Comparison of ENCODE assay signal across 8 cellular contexts in the genomic region with DNA sequence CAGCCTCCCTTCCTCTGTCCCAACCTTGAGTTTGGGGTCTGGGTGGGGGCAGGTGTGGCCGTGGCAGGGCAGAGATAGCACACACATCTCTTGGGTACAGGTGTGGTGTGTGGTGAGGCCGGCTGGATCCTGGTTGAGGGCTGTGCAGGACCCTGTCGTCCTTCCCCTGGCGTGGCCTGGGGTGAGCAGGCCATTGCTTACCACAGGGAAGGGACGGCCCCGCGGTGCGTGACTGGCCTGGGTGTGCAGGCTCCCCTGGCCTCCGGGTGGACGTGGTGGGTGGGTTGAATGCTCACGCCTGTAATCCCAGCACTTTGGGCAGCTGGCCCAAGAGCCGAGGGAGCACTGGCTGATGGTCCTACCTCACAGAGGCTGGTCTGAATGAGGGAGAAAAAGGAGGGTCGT. TPM values are rescaled to one million over a fixed set of nuclear protein-coding genes. Genes with fewer than 3 reads are reported as not detected.
DNase-seq lines count a peak whose midpoint lies in the region; ATAC-seq, FAIRE-seq and TF ChIP-seq lines count a peak whose summit lies in the region.

No MANE protein-coding gene starts in this region.

- no peaks in the 10 kb centered on the region for H3K9me3 Mint-ChIP-seq in astrocyte (ENCODE audit: unreplicated experiment)

- H3K27me3 Mint-ChIP-seq in astrocyte (ENCODE audit: low read depth, unreplicated experiment) = no peaks in the 10 kb centered on the region

- H3K4me1 ChIP-seq in astrocyte (ENCODE audit: insufficient read depth, low read length) (peaks cover 18% of the 10 kb centered on the region), left lung (peaks cover 23 to 64% of the 10 kb centered on the region in 2 donors), suprapubic skin (peaks cover 45% of the 10 kb centered on the region), testis (peaks cover 24% of the 10 kb centered on the region)

- H3K4me3 Mint-ChIP-seq in astrocyte (ENCODE audit: unreplicated experiment) = peak overlapping the region; percentile 82

- H3K36me3 ChIP-seq in astrocyte (ENCODE audit: insufficient read depth, low read length) (no peaks in the 10 kb centered on the region), left lung (no peaks in the 10 kb centered on the region), suprapubic skin (no peaks in the 10 kb centered on the region), testis (ENCODE audit: low read depth, missing control alignments) (no peaks in the 10 kb centered on the region)

- H3K4me3 ChIP-seq in astrocyte (ENCODE audit: insufficient read depth, low read depth, low read length) (peak overlapping the region; percentile 66), left lung (peak overlapping the region; percentile 68 to 84), suprapubic skin (peak overlapping the region; percentile 90), testis (peak overlapping the region in 1 of 2 donors; percentile 63)

- H3K36me3 Mint-ChIP-seq in astrocyte (ENCODE audit: low read depth, unreplicated experiment) = peaks cover 2% of the 10 kb centered on the region

- no peak overlapping the region for H2AFZ ChIP-seq in astrocyte (ENCODE audit: low read depth, low read length)

- H3K27me3 ChIP-seq in astrocyte (ENCODE audit: insufficient read depth, low read length) = no peaks in the 10 kb centered on the region
- no peaks in the 10 kb centered on the region for H3K27me3 ChIP-seq in left lung
- no peaks in the 10 kb centered on the region for H3K27me3 ChIP-seq in suprapubic skin
- no peaks in the 10 kb centered on the region for H3K27me3 ChIP-seq in testis

- peaks cover 16% of the 10 kb centered on the region for H4K20me1 ChIP-seq in astrocyte (ENCODE audit: insufficient read depth, low read length)

- TF ChIP-seq POLR2A in suprapubic skin (IDR thresholded peaks at IDR 0.05) (no peak), testis (IDR thresholded peaks at IDR 0.05) (no peak)

- H3K27ac ChIP-seq in astrocyte (ENCODE audit: low read depth, low read length) = no peak overlapping the region
- H3K27ac ChIP-seq in left lung = peak overlapping the region; percentile 81 to 90
- H3K27ac ChIP-seq in suprapubic skin = peak overlapping the region; percentile 92
- no peak overlapping the region for H3K27ac ChIP-seq in testis

- 20% methylated on average over 12 of the region's 13 CpGs for WGBS in suprapubic skin
- WGBS in testis, 2 donors = 23 to 32% methylated on average over 11 to 13 of the region's 13 CpGs

- peaks cover 12% of the 10 kb centered on the region for H3K4me1 Mint-ChIP-seq in astrocyte (ENCODE audit: low read depth, unreplicated experiment)

- H3K9me3 ChIP-seq in astrocyte (ENCODE audit: insufficient read depth, low read depth, low read length) (no peaks in the 10 kb centered on the region), left lung (no peaks in the 10 kb centered on the region), suprapubic skin (no peaks in the 10 kb centered on the region), testis (no peaks in the 10 kb centered on the region)

- H3K79me2 ChIP-seq in astrocyte (ENCODE audit: insufficient read depth, low read length) = peaks cover 4% of the 10 kb centered on the region

- intact Hi-C loops in left lung (cut with DNase I) = no loop called here
- intact Hi-C loops in testis (cut with DNase I; ENCODE audit: low total_unique reads) = no loop called here

- TF ChIP-seq CTCF in astrocyte (IDR thresholded peaks at IDR 0.05; ENCODE audit: insufficient read depth, low read depth, low read length) (no peak), left lung (IDR thresholded peaks at IDR 0.05) (no peak), suprapubic skin (IDR thresholded peaks at IDR 0.05) (no peak), testis (IDR thresholded peaks at IDR 0.05) (no peak)

- peak overlapping the region; percentile 90 for H3K4me2 ChIP-seq in astrocyte (ENCODE audit: low read length)

- H3K9ac ChIP-seq in astrocyte (ENCODE audit: low read length) = peak overlapping the region; percentile 74

- TF ChIP-seq EP300 in suprapubic skin (IDR thresholded peaks at IDR 0.05) = no peak

- FAIRE-seq in astrocyte (lab: Jason Lieb, UNC) = no peak

- ATAC-seq in left lung (peak; percentile 0), HG03175 (IDR thresholded peaks at IDR 0.05; ENCODE audit: unreplicated experiment) (no peak)

- no peak overlapping the region for H3K27ac Mint-ChIP-seq in astrocyte (ENCODE audit: unreplicated experiment)

- DNase-seq in DMS53 (lab: John Stamatoyannopoulos, UW) = peak; percentile 54
- no peak for DNase-seq in DMS53 treated with DMSO at 0.1 percent for 48 hours (lab: John Stamatoyannopoulos, UW; ENCODE audit: unreplicated experiment)
- no peak for DNase-seq in astrocyte (ENCODE audit: low read depth)
- peak; percentile 45 to 89 for DNase-seq in left lung
- peak in 1 of 2 donors; percentile 65 for DNase-seq in suprapubic skin (ENCODE audit: low spot score in 2 of 2)
- DNase-seq in testis = no peak
- no peak for DNase-seq in germinal center (ENCODE audit: low spot score)

RNA-seq across cellular contexts. Expression of a gene that starts 1.2 kb away (rescaled TPM):
- total RNA-seq in astrocyte (13.9 and 14.2 TPM in 2 replicates), left lung (10 to 100 TPM; 63.6 to 77.3 TPM), suprapubic skin (100 to 1,000 TPM in 1 of 4 donors, 10 to 100 TPM in 3; 79.2 to 143 (median 85.8) TPM), testis (10 to 100 TPM; 38.2 to 47.6 TPM)
- polyA plus RNA-seq in testis (ENCODE audit: insufficient read depth, low read depth, low replicate concordance) = 36.8 TPM

RNA-seq across cellular contexts. Expression of a gene that starts 12.1 kb away (rescaled TPM):
- total RNA-seq in astrocyte (56.4 and 64.5 TPM in 2 replicates), left lung (10 to 100 TPM; 71.5 to 79.8 TPM), suprapubic skin (100 to 1,000 TPM in 1 of 4 donors, 10 to 100 TPM in 3; 77.1 to 149 (median 86.6) TPM), testis (100 to 1,000 TPM; 193 to 207 TPM)
- polyA plus RNA-seq in testis (ENCODE audit: insufficient read depth, low read depth, low replicate concordance) = 116 TPM

RNA-seq across cellular contexts. Expression of a gene that starts 16.4 kb away (rescaled TPM):
- 31.1 and 34.0 TPM in 2 replicates for total RNA-seq in astrocyte
- 10 to 100 TPM; 22.3 to 30.5 TPM for total RNA-seq in left lung
- 10 to 100 TPM; 19.2 to 39.4 (median 28.3) TPM for total RNA-seq in suprapubic skin
- 10 to 100 TPM; 73.8 to 81.0 TPM for total RNA-seq in testis
- 72.2 TPM for polyA plus RNA-seq in testis (ENCODE audit: insufficient read depth, low read depth, low replicate concordance)

RNA-seq across cellular contexts. Expression of a gene that starts 28.0 kb away (rescaled TPM):
- 34.4 and 35.4 TPM in 2 replicates for total RNA-seq in astrocyte
- total RNA-seq in left lung = 10 to 100 TPM; 25.6 to 26.8 TPM
- total RNA-seq in suprapubic skin = 10 to 100 TPM; 26.8 to 64.8 (median 34.1) TPM
- total RNA-seq in testis = 10 to 100 TPM; 61.8 to 92.5 TPM
- polyA plus RNA-seq in testis (ENCODE audit: insufficient read depth, low read depth, low replicate concordance) = 34.7 TPM

RNA-seq across cellular contexts. Expression of a gene that starts 55.1 kb away (rescaled TPM):
- total RNA-seq in astrocyte = 58.6 and 62.9 TPM in 2 replicates
- 10 to 100 TPM; 30.2 to 49.1 TPM for total RNA-seq in left lung
- total RNA-seq in suprapubic skin = 10 to 100 TPM; 44.1 to 70.0 (median 55.3) TPM
- total RNA-seq in testis = 10 to 100 TPM; 29.8 to 55.0 TPM
- polyA plus RNA-seq in testis (ENCODE audit: insufficient read depth, low read depth, low replicate concordance) = 25.9 TPM

Comparison
In these comparisons a context has a peak if more than half of its experiments do, and no peak if none do; other contexts are left out.
1. DNase-seq: peak in DMS53 (single experiment) and left lung (2 of 2); none in DMS53 treated with DMSO at 0.1 percent for 48 hours (single experiment), astrocyte (single experiment), testis (single experiment) and germinal center (single experiment).
2. H3K27ac ChIP-seq: peak in left lung (2 of 2) and suprapubic skin (single experiment); none in astrocyte (single experiment) and testis (0 of 2).